Comparison of ENCODE assay signal across 1 cellular context in the genomic region with DNA sequence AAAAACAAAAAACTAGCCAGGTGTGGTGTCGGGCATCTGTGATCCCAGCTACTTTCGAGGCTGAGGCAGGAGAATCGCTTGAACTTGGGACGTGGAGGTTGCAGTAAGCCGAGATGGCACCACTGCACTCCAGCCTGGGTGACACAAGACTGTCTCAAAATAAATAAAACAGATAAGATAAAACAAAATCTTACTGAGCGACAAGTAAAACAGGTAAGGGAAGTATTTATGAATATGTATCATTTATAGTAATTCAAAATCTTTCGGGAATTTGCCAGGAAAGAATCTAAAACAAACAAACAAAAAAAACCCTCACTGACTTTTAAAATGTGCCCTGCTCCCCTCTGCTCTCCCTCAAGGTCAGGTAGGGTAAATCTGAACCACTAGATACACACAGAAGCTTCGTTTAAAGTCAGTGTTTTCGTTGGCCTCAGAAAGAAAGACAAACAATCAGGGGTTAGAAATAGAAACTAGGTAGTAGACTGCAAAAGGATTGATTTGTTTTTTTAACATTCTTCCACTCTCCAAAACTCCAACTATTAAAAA.
TF ChIP-seq lines count a peak whose summit lies in the region.

No MANE protein-coding gene starts in this region.

TF ChIP-seq in HepG2, 621 proteins besides CTCF, POLR2A, EP300 and RAD21 (continued from another document and continues in another):
- TF ChIP-seq SMC3 (IDR thresholded peaks at IDR 0.05; ENCODE audit: low read length) = no peak
- TF ChIP-seq, protein P1, sequence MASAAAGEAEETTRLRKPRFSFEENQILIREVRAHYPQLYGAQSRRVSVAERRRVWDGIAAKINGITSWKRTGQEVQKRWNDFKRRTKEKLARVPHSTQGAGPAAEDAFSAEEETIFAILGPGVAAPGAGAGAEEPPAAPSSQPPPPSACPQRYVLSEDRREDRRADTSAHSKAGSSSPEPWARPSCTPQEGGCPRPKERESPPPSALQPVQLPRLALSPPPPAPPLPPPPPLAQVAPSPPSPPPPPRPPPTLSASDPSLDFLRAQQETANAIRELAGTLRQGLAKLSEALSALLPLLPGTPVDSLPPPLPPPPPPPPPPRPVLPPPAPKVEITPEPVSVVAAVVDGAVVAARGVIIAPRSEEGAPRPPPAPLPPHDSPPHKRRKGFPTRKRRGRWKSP (CRISPR knock-in tag; IDR thresholded peaks at IDR 0.05) = peak; percentile 45; the same call in 1 of the 2 replicates
- TF ChIP-seq, protein P2, sequence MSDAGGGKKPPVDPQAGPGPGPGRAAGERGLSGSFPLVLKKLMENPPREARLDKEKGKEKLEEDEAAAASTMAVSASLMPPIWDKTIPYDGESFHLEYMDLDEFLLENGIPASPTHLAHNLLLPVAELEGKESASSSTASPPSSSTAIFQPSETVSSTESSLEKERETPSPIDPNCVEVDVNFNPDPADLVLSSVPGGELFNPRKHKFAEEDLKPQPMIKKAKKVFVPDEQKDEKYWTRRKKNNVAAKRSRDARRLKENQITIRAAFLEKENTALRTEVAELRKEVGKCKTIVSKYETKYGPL (CRISPR knock-in tag; IDR thresholded peaks at IDR 0.05) = no peak
- TF ChIP-seq CBX5 (CRISPR knock-in tag; IDR thresholded peaks at IDR 0.05; ENCODE audit: borderline replicate concordance) = 0 out of 2 replicates have a peak, but pooled peaks have one; percentile 34
- no peak for TF ChIP-seq KLF13 (CRISPR knock-in tag; IDR thresholded peaks at IDR 0.05)
- TF ChIP-seq HOXA9 (CRISPR knock-in tag; IDR thresholded peaks at IDR 0.05; ENCODE audit: borderline replicate concordance) = no peak
- no peak for TF ChIP-seq ZKSCAN5 (CRISPR knock-in tag; IDR thresholded peaks at IDR 0.05)
- TF ChIP-seq BRD4 (CRISPR knock-in tag; IDR thresholded peaks at IDR 0.05) = 0 out of 2 replicates have a peak, but pooled peaks have one; percentile 24
- TF ChIP-seq, protein P3, sequence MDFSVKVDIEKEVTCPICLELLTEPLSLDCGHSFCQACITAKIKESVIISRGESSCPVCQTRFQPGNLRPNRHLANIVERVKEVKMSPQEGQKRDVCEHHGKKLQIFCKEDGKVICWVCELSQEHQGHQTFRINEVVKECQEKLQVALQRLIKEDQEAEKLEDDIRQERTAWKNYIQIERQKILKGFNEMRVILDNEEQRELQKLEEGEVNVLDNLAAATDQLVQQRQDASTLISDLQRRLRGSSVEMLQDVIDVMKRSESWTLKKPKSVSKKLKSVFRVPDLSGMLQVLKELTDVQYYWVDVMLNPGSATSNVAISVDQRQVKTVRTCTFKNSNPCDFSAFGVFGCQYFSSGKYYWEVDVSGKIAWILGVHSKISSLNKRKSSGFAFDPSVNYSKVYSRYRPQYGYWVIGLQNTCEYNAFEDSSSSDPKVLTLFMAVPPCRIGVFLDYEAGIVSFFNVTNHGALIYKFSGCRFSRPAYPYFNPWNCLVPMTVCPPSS (IDR thresholded peaks at IDR 0.05) = no peak
- no peak for TF ChIP-seq HMGA1 (CRISPR knock-in tag; conservative IDR thresholded peaks at IDR 0.05)
- TF ChIP-seq SMAD3 (CRISPR knock-in tag; IDR thresholded peaks at IDR 0.05) = 0 out of 2 replicates have a peak, but pooled peaks have one; percentile 33
- TF ChIP-seq FOXK2 (IDR thresholded peaks at IDR 0.05) = no peak
- peak; percentile 93 for TF ChIP-seq GFI1 (CRISPR knock-in tag; IDR thresholded peaks at IDR 0.05; ENCODE audit: borderline replicate concordance)
- TF ChIP-seq CBFB (CRISPR knock-in tag; IDR thresholded peaks at IDR 0.05) = peak; percentile 71; the same call in 1 of the 2 replicates
- TF ChIP-seq, protein P4, sequence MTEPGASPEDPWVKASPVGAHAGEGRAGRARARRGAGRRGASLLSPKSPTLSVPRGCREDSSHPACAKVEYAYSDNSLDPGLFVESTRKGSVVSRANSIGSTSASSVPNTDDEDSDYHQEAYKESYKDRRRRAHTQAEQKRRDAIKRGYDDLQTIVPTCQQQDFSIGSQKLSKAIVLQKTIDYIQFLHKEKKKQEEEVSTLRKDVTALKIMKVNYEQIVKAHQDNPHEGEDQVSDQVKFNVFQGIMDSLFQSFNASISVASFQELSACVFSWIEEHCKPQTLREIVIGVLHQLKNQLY (CRISPR knock-in tag; IDR thresholded peaks at IDR 0.05) = no peak
- TF ChIP-seq NCOA2 (CRISPR knock-in tag; IDR thresholded peaks at IDR 0.05) = peak; percentile 72; the same call in 1 of the 2 replicates
- TF ChIP-seq, protein P5, sequence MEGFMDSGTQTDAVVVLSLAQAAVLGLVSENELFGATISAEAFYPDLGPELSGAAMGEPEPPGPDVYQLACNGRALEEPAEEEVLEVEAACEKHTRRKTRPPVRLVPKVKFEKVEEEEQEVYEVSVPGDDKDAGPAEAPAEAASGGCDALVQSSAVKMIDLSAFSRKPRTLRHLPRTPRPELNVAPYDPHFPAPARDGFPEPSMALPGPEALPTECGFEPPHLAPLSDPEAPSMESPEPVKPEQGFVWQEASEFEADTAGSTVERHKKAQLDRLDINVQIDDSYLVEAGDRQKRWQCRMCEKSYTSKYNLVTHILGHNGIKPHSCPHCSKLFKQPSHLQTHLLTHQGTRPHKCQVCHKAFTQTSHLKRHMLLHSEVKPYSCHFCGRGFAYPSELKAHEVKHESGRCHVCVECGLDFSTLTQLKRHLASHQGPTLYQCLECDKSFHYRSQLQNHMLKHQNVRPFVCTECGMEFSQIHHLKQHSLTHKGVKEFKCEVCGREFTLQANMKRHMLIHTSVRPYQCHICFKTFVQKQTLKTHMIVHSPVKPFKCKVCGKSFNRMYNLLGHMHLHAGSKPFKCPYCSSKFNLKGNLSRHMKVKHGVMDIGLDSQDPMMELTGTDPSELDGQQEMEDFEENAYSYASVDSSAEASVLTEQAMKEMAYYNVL (CRISPR knock-in tag; IDR thresholded peaks at IDR 0.05; ENCODE audit: borderline replicate concordance) = 0 out of 2 replicates have a peak, but pooled peaks have one; percentile 15
- TF ChIP-seq CBX2 (IDR thresholded peaks at IDR 0.05; ENCODE audit: low read depth, low read length) = no peak
- TF ChIP-seq CBX2 (CRISPR knock-in tag; IDR thresholded peaks at IDR 0.05; ENCODE audit: low read depth) = 0 out of 2 replicates have a peak, but pooled peaks have one; percentile 39
- TF ChIP-seq, protein P6, sequence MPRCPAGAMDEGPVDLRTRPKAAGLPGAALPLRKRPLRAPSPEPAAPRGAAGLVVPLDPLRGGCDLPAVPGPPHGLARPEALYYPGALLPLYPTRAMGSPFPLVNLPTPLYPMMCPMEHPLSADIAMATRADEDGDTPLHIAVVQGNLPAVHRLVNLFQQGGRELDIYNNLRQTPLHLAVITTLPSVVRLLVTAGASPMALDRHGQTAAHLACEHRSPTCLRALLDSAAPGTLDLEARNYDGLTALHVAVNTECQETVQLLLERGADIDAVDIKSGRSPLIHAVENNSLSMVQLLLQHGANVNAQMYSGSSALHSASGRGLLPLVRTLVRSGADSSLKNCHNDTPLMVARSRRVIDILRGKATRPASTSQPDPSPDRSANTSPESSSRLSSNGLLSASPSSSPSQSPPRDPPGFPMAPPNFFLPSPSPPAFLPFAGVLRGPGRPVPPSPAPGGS (CRISPR knock-in tag; IDR thresholded peaks at IDR 0.05) = no peak
- no peak for TF ChIP-seq ARID2 (CRISPR knock-in tag; IDR thresholded peaks at IDR 0.05; ENCODE audit: borderline replicate concordance)
- TF ChIP-seq, protein P7, sequence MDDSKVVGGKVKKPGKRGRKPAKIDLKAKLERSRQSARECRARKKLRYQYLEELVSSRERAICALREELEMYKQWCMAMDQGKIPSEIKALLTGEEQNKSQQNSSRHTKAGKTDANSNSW (CRISPR knock-in tag; IDR thresholded peaks at IDR 0.05; ENCODE audit: borderline replicate concordance) = no peak
- peak; percentile 64; the same call in 1 of the 2 replicates for TF ChIP-seq ISL2 (CRISPR knock-in tag; IDR thresholded peaks at IDR 0.05)
- TF ChIP-seq, protein P8, sequence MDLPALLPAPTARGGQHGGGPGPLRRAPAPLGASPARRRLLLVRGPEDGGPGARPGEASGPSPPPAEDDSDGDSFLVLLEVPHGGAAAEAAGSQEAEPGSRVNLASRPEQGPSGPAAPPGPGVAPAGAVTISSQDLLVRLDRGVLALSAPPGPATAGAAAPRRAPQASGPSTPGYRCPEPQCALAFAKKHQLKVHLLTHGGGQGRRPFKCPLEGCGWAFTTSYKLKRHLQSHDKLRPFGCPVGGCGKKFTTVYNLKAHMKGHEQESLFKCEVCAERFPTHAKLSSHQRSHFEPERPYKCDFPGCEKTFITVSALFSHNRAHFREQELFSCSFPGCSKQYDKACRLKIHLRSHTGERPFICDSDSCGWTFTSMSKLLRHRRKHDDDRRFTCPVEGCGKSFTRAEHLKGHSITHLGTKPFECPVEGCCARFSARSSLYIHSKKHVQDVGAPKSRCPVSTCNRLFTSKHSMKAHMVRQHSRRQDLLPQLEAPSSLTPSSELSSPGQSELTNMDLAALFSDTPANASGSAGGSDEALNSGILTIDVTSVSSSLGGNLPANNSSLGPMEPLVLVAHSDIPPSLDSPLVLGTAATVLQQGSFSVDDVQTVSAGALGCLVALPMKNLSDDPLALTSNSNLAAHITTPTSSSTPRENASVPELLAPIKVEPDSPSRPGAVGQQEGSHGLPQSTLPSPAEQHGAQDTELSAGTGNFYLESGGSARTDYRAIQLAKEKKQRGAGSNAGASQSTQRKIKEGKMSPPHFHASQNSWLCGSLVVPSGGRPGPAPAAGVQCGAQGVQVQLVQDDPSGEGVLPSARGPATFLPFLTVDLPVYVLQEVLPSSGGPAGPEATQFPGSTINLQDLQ (CRISPR knock-in tag; IDR thresholded peaks at IDR 0.05) = no peak
- TF ChIP-seq, protein P9, sequence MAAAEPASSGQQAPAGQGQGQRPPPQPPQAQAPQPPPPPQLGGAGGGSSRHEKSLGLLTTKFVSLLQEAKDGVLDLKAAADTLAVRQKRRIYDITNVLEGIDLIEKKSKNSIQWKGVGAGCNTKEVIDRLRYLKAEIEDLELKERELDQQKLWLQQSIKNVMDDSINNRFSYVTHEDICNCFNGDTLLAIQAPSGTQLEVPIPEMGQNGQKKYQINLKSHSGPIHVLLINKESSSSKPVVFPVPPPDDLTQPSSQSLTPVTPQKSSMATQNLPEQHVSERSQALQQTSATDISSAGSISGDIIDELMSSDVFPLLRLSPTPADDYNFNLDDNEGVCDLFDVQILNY (CRISPR knock-in tag; conservative IDR thresholded peaks at IDR 0.05) = no peak
- TF ChIP-seq, protein P10, sequence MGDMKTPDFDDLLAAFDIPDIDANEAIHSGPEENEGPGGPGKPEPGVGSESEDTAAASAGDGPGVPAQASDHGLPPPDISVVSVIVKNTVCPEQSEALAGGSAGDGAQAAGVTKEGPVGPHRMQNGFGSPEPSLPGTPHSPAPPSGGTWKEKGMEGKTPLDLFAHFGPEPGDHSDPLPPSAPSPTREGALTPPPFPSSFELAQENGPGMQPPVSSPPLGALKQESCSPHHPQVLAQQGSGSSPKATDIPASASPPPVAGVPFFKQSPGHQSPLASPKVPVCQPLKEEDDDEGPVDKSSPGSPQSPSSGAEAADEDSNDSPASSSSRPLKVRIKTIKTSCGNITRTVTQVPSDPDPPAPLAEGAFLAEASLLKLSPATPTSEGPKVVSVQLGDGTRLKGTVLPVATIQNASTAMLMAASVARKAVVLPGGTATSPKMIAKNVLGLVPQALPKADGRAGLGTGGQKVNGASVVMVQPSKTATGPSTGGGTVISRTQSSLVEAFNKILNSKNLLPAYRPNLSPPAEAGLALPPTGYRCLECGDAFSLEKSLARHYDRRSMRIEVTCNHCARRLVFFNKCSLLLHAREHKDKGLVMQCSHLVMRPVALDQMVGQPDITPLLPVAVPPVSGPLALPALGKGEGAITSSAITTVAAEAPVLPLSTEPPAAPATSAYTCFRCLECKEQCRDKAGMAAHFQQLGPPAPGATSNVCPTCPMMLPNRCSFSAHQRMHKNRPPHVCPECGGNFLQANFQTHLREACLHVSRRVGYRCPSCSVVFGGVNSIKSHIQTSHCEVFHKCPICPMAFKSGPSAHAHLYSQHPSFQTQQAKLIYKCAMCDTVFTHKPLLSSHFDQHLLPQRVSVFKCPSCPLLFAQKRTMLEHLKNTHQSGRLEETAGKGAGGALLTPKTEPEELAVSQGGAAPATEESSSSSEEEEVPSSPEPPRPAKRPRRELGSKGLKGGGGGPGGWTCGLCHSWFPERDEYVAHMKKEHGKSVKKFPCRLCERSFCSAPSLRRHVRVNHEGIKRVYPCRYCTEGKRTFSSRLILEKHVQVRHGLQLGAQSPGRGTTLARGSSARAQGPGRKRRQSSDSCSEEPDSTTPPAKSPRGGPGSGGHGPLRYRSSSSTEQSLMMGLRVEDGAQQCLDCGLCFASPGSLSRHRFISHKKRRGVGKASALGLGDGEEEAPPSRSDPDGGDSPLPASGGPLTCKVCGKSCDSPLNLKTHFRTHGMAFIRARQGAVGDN (CRISPR knock-in tag; IDR thresholded peaks at IDR 0.05) = peak; percentile 2; the same call in 1 of the 2 replicates
